ENCODE assay signal across 20 cellular contexts in genomic region chr10:69806266-69806665, GRCh38. TPM values are rescaled to one million over a fixed set of nuclear protein-coding genes. Genes with fewer than 3 reads are reported as not detected.
"Had no signal": no experiment of that assay in that cellular context is flagged by ENCODE, and none has a peak within 500 bp of the region (broad histone marks: within the 10 kb centered on the region; RNA-seq: fewer than 3 reads in every experiment).

No MANE protein-coding gene starts in this region.

- H3K4me3 Mint-ChIP-seq: activated CD4-positive, alpha-beta memory T cell treated with anti-CD3 and anti-CD28 coated beads for 36 hours; activated CD4-positive, alpha-beta T cell treated with anti-CD3 and anti-CD28 coated beads for 36 hours; activated CD8-positive, alpha-beta memory T cell treated with anti-CD3 and anti-CD28 coated beads, Interleukin-2, amount 10 ng/mL, durations not matched to agents 7 days and 5 days had no signal

- H3K36me3 Mint-ChIP-seq: activated CD4-positive, alpha-beta memory T cell treated with anti-CD3 and anti-CD28 coated beads for 36 hours; activated CD8-positive, alpha-beta memory T cell treated with anti-CD3 and anti-CD28 coated beads, Interleukin-2, amount 10 ng/mL, durations not matched to agents 7 days and 5 days had no signal

- H3K4me3 ChIP-seq: adrenal gland, colonic mucosa, lower lobe of right lung, ovary, thyroid gland, uterus had no signal

- H3K36me3 ChIP-seq: adrenal gland, colonic mucosa, lower lobe of right lung, ovary, thyroid gland, uterus, WERI-Rb-1 had no signal

- DNase-seq: activated CD4-positive, alpha-beta memory T cell treated with anti-CD3 and anti-CD28 coated beads for 36 hours; activated CD4-positive, alpha-beta T cell treated with anti-CD3 and anti-CD28 coated beads for 36 hours; activated CD8-positive, alpha-beta memory T cell treated with anti-CD3 and anti-CD28 coated beads, Interleukin-2, amount 10 ng/mL, durations not matched to agents 7 days and 5 days; activated naive CD4-positive, alpha-beta T cell treated with anti-CD3 and anti-CD28 coated beads, Interleukin-2, amount 50 U/mL, for 16 hours; activated T-cell treated with anti-CD3 and anti-CD28 coated beads, Interleukin-2, amount 50 U/mL, for 1 hour; adrenal gland; caudate nucleus; colonic mucosa; foreskin melanocyte; head of caudate nucleus; left cardiac atrium; lower lobe of right lung; midbrain; ovary; stimulated activated CD4-positive, alpha-beta T cell treated with anti-CD3 and anti-CD28 coated beads, Interleukin-12 subunit alpha, Interleukin-12 subunit beta, amount 100 ng/mL, for 4 hours; stimulated activated CD4-positive, alpha-beta T cell treated with anti-CD3 and anti-CD28 coated beads, Interleukin-2, amount 100 ng/mL, for 24 hours; thyroid gland; uterus; WERI-Rb-1 had no signal

- H3K27me3 ChIP-seq: ovary, thyroid gland, uterus had no signal

- H3K9me3 Mint-ChIP-seq: activated CD4-positive, alpha-beta memory T cell treated with anti-CD3 and anti-CD28 coated beads for 36 hours had no signal

- H3K27ac ChIP-seq: adrenal gland, colonic mucosa, lower lobe of right lung, ovary, thyroid gland, uterus, WERI-Rb-1 had no signal

- H3K27ac Mint-ChIP-seq: activated CD4-positive, alpha-beta memory T cell treated with anti-CD3 and anti-CD28 coated beads for 36 hours; activated CD4-positive, alpha-beta T cell treated with anti-CD3 and anti-CD28 coated beads for 36 hours; activated CD8-positive, alpha-beta memory T cell treated with anti-CD3 and anti-CD28 coated beads, Interleukin-2, amount 10 ng/mL, durations not matched to agents 7 days and 5 days had no signal

- H3K9me3 ChIP-seq: adrenal gland, colonic mucosa, lower lobe of right lung, ovary, thyroid gland, uterus had no signal

RNA-seq across cellular contexts. Expression of gene COL13A1, which starts 4.6 kb away (rescaled TPM):
- total RNA-seq: activated CD4-positive, alpha-beta memory T cell treated with anti-CD3 and anti-CD28 coated beads for 36 hours; activated CD4-positive, alpha-beta T cell treated with anti-CD3 and anti-CD28 coated beads for 36 hours; activated CD8-positive, alpha-beta memory T cell treated with anti-CD3 and anti-CD28 coated beads, Interleukin-2, amount 10 ng/mL, durations not matched to agents 7 days and 5 days; T-helper 1 cell treated with Interleukin-12 subunit alpha and Interleukin-12 subunit beta and Interleukin-4 antibody, amounts not matched to agents 30 ng/mL and 1 ng/mL, for 36 hours had no signal
